ENCODE assay signal across 30 cellular contexts in genomic region chr4:163865010-163865409, GRCh38.
"Had no signal": no experiment of that assay in that cellular context is flagged by ENCODE, and none has a peak within 500 bp of the region (broad histone marks: within the 10 kb centered on the region; RNA-seq: fewer than 3 reads in every experiment).

No MANE protein-coding gene starts in this region.

- DNase-seq: Kasumi-1; MM.1S; MV-4-11; NCI-H1092; NCI-H1105; NCI-H1417 treated with DMSO at 0.1 percent for 48 hours; NCI-H1436 treated with DMSO at 0.1 percent for 48 hours; NCI-H1694 treated with DMSO at 0.1 percent for 48 hours; NCI-H187 treated with DMSO at 0.1 percent for 48 hours; NCI-H2029; NCI-H2081; NCI-H2171; NCI-H226; NCI-H446 treated with DMSO at 0.1 percent for 48 hours; NCI-H510A; NCI-H524; NCI-H69; NCI-H748 treated with DMSO at 0.1 percent for 48 hours; NCI-H82; NK-92 treated with Interleukin-12 subunit alpha and Interleukin-12 subunit beta, amount 100 ng/mL, for 24 hours; PC-9; SHP77; SIG-M5; SJCRH30; SK-N-SH; SW 1271; T-helper 1 cell had no signal

- H3K9me3 ChIP-seq: SJCRH30, SK-N-SH had no signal

- H3K9ac ChIP-seq: SK-N-SH had no signal

- H3K9me2 ChIP-seq: SK-N-SH had no signal

- H3K4me3 ChIP-seq: PC-9, SJCRH30 had no signal

- H3K27ac ChIP-seq: PC-9, RWPE1, SJCRH30 had no signal

- ATAC-seq: Panc1, Right ventricle myocardium inferior had no signal

- H3K27me3 ChIP-seq: SJCRH30 had no signal

- H3K4me1 ChIP-seq: SJCRH30 had no signal

- H2AFZ ChIP-seq: PC-9 had no signal

- H3K36me3 ChIP-seq: SJCRH30 had no signal

- H3K4me2 ChIP-seq: PC-9, SK-N-SH had no signal
